ENCODE assay signal across 9 cellular contexts in the genomic region with DNA sequence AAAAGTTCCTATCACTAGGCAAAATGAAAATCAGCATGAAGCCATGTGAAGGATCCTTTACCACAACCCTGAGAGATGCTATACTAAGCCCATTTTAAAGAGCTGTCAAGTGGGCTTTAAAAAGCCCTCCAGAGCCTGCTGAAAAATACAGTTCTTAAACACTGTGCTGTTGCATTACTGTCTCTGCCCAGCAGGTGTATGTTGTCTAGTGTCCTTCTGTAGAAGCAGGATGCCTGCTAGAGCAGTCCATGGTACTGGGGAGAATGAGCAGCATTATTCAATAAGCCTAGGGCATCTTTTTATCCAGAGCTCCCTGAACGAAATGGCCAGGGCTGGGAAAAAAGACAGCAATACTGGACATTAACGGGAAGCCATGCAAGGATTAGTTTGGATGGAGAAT.
A peak's percentile ranks its signal among the peaks of the same experiment; 100 is the strongest.
DNase-seq lines count a peak whose midpoint lies in the region; ATAC-seq and TF ChIP-seq lines count a peak whose summit lies in the region.
"Had no signal": no experiment of that assay in that cellular context is flagged by ENCODE, and none has a peak within 500 bp of the region (broad histone marks: within the 10 kb centered on the region; RNA-seq: fewer than 3 reads in every experiment).

No MANE protein-coding gene starts in this region.

- H3K27ac ChIP-seq in breast epithelium, result no peak overlapping the region
- H3K27ac ChIP-seq in PC-9, result no peak overlapping the region
- H3K27ac ChIP-seq: adrenal gland had no signal

- H3K4me1 ChIP-seq in breast epithelium (no peaks in the 10 kb centered on the region), PC-9 (replicated peaks; ENCODE audit: insufficient read depth) (no peaks in the 10 kb centered on the region)
- H3K4me1 ChIP-seq: adrenal gland had no signal

- H3K36me3 Mint-ChIP-seq in MCF 10A (ENCODE audit: insufficient read depth, unreplicated experiment), result no peaks in the 10 kb centered on the region

- H3K27me3 Mint-ChIP-seq in MCF 10A (ENCODE audit: insufficient read depth, unreplicated experiment), result peaks cover 41% of the 10 kb centered on the region

- TF ChIP-seq POLR2A in breast epithelium (IDR thresholded peaks at IDR 0.05), result no peak

- no peaks in the 10 kb centered on the region for H3K4me1 Mint-ChIP-seq in MCF 10A (ENCODE audit: insufficient read depth, unreplicated experiment)

- no peaks in the 10 kb centered on the region for H3K79me2 ChIP-seq in PC-9 (ENCODE audit: low read depth)

- TF ChIP-seq CTCF in MCF 10A (IDR thresholded peaks at IDR 0.05; ENCODE audit: unreplicated experiment), result peak; percentile 24
- no peak for TF ChIP-seq CTCF in breast epithelium (IDR thresholded peaks at IDR 0.05)
- peak; percentile 60 for TF ChIP-seq CTCF in PC-9 (conservative IDR thresholded peaks at IDR 0.05)

- H3F3A ChIP-seq in PC-9 (ENCODE audit: insufficient read depth, low read depth), result no peaks in the 10 kb centered on the region

- H3K9me3 Mint-ChIP-seq in MCF 10A (ENCODE audit: unreplicated experiment), result no peaks in the 10 kb centered on the region

- BruUV-seq in MCF 10A (replicated peaks; lab: Mats Ljungman, UMichigan), result no TSS peak
- BruUV-seq in PC-9 (replicated peaks; lab: Mats Ljungman, UMichigan), result no TSS peak

- CTCF ChIA-PET in MCF 10A (lab: Yijun Ruan, JAX) (interaction anchor here (0.6 to 3.9 kb wide), 4 partner anchors 11 to 377 kb away, joined by 3 to 16 read pairs (median 4); no protein-coding TSS in a partner anchor), PC-9 (lab: Charles Lee) (interaction anchor here (0.6 to 3.3 kb wide), 3 partner anchors 732 to 1445 kb away, joined by 3 to 7 read pairs (median 7); no protein-coding TSS in a partner anchor)

- no peak overlapping the region for H3K4me3 Mint-ChIP-seq in MCF 10A (ENCODE audit: unreplicated experiment)

- POLR2A ChIA-PET in MCF 10A (lab: Yijun Ruan, JAX), result no interaction called here
- POLR2A ChIA-PET in PC-9 (lab: Charles Lee; ENCODE audit: unreplicated experiment), result no interaction called here

- no peak overlapping the region for H3K4me2 ChIP-seq in PC-9

- H3K36me3 ChIP-seq in breast epithelium (no peaks in the 10 kb centered on the region), PC-9 (ENCODE audit: low read depth) (no peaks in the 10 kb centered on the region)
- H3K36me3 ChIP-seq: adrenal gland had no signal

- no peaks in the 10 kb centered on the region for H3K9me2 ChIP-seq in PC-9 (ENCODE audit: insufficient read depth)

- no peaks in the 10 kb centered on the region for H3K27me3 ChIP-seq in breast epithelium
- no peaks in the 10 kb centered on the region for H3K27me3 ChIP-seq in PC-9 (ENCODE audit: insufficient read depth, low read depth)
- H3K27me3 ChIP-seq: adrenal gland had no signal

- H2AFZ ChIP-seq in PC-9, result no peak overlapping the region

- no peaks in the 10 kb centered on the region for H4K20me1 ChIP-seq in PC-9 (ENCODE audit: insufficient read depth)

- H3K9me3 ChIP-seq in breast epithelium, result no peaks in the 10 kb centered on the region
- no peaks in the 10 kb centered on the region for H3K9me3 ChIP-seq in PC-9 (ENCODE audit: insufficient read depth, low read depth)
- H3K9me3 ChIP-seq: adrenal gland had no signal

- H3K27ac Mint-ChIP-seq in MCF 10A (ENCODE audit: low read depth, unreplicated experiment), result no peak overlapping the region

- ATAC-seq in HG03159 (IDR thresholded peaks at IDR 0.05; ENCODE audit: unreplicated experiment), result peak; percentile 90

- intact Hi-C loops in MCF 10A (cut with micrococcal nuclease) (no loop called here), breast epithelium (cut with DNase I; ENCODE audit: low total_unique reads) (no loop called here), PC-9 (cut with micrococcal nuclease; ENCODE audit: unreplicated experiment) (no loop called here)

- DNase-seq in MCF 10A (ENCODE audit: unreplicated experiment), result peak; percentile 36
- no peak for DNase-seq in breast epithelium (ENCODE audit: low spot score in 2 of 2)
- no peak for DNase-seq in PC-9
- peak; percentile 52 for DNase-seq in left kidney (ENCODE audit: low read depth, low spot score)
- DNase-seq in anterior cingulate cortex (lab: John Stamatoyannopoulos, UW), result no peak
- DNase-seq in inferior parietal cortex (ENCODE audit: extremely low spot score), result no peak
- no peak for DNase-seq in cerebellum (ENCODE audit: low spot score)

- H3K4me3 ChIP-seq in breast epithelium (no peak overlapping the region), PC-9 (no peak overlapping the region)
- H3K4me3 ChIP-seq: adrenal gland had no signal

Comparison
In these comparisons a context has a peak if more than half of its experiments do, and no peak if none do; other contexts are left out.
1. DNase-seq: peak in MCF 10A (single experiment) and left kidney (single experiment); none in breast epithelium (0 of 2), PC-9 (0 of 2), anterior cingulate cortex (0 of 58), inferior parietal cortex (single experiment) and cerebellum (single experiment).
2. CTCF ChIP-seq: peak in MCF 10A (single experiment) and PC-9 (single experiment); none in breast epithelium (0 of 3).